Comparison of ENCODE assay signal across 1 cellular context in the genomic region with DNA sequence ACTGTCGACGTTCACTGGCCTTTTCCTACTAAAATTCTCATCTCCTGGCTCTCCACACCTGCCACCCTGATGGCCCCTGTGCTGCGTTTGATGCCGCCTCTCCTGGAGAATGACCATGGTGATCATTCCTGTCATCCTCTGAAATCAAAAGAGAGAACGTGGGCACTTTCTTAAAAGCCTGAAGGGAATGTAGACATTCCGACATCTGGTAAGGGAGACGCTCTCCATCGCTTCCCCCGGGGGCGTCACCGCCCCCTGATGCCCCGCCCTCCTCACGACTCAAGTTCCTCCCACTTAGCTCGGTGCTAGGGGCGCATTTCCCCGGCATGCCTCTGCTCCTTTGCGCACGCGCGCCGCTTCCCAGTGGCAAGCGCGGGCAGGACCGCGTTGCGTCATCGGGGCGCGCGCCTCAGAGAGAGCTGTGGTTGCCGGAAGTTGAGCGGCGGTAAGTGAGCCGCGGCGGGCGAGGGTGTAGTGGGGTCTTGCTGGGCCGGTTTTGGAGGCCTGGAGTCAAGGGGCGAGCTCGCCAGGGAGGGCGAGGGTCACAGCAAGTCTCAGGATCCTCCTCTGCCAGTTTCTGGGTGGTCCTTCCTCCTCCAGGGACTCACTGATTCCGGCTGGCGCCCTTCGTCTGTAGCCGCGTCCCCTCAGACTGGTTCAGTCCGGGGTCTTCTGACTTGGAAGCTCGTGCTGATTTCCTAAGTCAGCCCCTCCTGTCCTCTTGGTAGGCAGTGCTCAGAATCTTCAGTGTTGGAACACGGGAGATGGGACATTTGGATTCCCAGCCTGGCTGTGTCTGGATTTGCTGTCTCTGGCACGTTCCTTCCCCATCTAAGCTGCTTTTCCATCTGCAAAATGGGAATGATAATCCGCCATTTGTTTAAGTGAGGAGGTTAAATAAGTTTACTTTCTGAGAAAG.
TF ChIP-seq lines count a peak whose summit lies in the region.

A gene with protein sequence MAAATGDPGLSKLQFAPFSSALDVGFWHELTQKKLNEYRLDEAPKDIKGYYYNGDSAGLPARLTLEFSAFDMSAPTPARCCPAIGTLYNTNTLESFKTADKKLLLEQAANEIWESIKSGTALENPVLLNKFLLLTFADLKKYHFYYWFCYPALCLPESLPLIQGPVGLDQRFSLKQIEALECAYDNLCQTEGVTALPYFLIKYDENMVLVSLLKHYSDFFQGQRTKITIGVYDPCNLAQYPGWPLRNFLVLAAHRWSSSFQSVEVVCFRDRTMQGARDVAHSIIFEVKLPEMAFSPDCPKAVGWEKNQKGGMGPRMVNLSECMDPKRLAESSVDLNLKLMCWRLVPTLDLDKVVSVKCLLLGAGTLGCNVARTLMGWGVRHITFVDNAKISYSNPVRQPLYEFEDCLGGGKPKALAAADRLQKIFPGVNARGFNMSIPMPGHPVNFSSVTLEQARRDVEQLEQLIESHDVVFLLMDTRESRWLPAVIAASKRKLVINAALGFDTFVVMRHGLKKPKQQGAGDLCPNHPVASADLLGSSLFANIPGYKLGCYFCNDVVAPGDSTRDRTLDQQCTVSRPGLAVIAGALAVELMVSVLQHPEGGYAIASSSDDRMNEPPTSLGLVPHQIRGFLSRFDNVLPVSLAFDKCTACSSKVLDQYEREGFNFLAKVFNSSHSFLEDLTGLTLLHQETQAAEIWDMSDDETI (plus strand): TSS at position 412 of the 919 bp plus-strand sequence. CDS start 26,299 bp downstream, outside the sequence.

TF ChIP-seq in GM23338, 12 proteins besides CTCF, POLR2A, EP300 and RAD21 (continued from another document):
- TF ChIP-seq, protein P1, sequence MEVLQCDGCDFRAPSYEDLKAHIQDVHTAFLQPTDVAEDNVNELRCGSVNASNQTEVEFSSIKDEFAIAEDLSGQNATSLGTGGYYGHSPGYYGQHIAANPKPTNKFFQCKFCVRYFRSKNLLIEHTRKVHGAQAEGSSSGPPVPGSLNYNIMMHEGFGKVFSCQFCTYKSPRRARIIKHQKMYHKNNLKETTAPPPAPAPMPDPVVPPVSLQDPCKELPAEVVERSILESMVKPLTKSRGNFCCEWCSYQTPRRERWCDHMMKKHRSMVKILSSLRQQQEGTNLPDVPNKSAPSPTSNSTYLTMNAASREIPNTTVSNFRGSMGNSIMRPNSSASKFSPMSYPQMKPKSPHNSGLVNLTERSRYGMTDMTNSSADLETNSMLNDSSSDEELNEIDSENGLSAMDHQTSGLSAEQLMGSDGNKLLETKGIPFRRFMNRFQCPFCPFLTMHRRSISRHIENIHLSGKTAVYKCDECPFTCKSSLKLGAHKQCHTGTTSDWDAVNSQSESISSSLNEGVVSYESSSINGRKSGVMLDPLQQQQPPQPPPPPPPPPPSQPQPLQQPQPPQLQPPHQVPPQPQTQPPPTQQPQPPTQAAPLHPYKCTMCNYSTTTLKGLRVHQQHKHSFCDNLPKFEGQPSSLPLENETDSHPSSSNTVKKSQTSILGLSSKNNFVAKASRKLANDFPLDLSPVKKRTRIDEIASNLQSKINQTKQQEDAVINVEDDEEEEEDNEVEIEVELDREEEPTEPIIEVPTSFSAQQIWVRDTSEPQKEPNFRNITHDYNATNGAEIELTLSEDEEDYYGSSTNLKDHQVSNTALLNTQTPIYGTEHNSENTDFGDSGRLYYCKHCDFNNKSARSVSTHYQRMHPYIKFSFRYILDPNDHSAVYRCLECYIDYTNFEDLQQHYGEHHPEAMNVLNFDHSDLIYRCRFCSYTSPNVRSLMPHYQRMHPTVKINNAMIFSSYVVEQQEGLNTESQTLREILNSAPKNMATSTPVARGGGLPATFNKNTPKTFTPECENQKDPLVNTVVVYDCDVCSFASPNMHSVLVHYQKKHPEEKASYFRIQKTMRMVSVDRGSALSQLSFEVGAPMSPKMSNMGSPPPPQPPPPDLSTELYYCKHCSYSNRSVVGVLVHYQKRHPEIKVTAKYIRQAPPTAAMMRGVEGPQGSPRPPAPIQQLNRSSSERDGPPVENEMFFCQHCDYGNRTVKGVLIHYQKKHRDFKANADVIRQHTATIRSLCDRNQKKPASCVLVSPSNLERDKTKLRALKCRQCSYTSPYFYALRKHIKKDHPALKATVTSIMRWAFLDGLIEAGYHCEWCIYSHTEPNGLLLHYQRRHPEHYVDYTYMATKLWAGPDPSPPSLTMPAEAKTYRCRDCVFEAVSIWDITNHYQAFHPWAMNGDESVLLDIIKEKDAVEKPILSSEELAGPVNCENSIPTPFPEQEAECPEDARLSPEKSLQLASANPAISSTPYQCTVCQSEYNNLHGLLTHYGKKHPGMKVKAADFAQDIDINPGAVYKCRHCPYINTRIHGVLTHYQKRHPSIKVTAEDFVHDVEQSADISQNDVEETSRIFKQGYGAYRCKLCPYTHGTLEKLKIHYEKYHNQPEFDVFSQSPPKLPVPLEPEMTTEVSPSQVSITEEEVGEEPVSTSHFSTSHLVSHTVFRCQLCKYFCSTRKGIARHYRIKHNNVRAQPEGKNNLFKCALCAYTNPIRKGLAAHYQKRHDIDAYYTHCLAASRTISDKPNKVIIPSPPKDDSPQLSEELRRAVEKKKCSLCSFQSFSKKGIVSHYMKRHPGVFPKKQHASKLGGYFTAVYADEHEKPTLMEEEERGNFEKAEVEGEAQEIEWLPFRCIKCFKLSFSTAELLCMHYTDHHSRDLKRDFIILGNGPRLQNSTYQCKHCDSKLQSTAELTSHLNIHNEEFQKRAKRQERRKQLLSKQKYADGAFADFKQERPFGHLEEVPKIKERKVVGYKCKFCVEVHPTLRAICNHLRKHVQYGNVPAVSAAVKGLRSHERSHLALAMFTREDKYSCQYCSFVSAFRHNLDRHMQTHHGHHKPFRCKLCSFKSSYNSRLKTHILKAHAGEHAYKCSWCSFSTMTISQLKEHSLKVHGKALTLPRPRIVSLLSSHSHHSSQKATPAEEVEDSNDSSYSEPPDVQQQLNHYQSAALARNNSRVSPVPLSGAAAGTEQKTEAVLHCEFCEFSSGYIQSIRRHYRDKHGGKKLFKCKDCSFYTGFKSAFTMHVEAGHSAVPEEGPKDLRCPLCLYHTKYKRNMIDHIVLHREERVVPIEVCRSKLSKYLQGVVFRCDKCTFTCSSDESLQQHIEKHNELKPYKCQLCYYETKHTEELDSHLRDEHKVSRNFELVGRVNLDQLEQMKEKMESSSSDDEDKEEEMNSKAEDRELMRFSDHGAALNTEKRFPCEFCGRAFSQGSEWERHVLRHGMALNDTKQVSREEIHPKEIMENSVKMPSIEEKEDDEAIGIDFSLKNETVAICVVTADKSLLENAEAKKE (CRISPR knock-in tag; IDR thresholded peaks at IDR 0.05), result no peak
